Comparison of ENCODE assay signal across 21 cellular contexts in the genomic region with DNA sequence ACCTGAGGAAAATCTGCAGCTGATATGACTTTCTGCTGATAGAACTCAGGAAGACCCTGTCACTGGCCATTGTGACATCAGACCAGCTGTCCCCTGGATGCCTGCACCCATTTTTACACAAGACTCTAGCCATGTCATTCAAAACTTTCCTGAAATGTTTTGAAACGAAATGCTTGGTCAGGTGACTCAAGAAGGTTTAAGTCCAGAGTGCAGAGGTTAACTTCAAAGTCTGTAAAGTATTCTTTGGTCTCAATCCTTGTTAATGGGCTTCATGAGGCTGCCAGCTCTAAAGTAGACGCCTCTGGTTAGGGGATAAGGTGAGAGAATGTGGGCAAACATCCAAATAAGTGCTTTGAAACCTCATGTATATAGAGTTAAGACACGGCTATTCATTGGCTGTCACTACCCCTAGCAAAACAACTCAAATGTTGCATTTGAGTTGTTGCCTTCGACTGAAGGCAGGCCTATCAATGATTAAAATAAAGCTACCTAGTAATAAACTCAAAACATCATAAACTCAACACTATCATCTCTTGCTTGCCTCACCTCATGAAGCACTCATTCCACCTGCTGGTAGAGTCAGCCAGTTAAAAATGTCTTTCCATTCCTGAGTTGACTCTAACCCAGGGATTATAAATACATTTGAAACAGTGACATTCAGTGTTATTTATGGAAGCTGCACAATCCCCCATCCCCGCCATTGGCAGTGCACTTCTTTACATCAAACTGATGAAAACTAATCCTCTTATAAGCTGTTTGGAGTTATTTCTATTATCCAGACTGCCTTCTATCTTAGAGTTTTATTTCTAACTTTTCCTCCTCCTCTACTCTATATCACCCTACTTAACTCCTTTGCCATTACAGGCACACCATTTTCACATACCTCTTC. TPM values are rescaled to one million over a fixed set of nuclear protein-coding genes. Genes with fewer than 3 reads are reported as not detected.
DNase-seq lines count a peak whose midpoint lies in the region; ATAC-seq and TF ChIP-seq lines count a peak whose summit lies in the region.
"Had no signal": no experiment of that assay in that cellular context is flagged by ENCODE, and none has a peak within 500 bp of the region (broad histone marks: within the 10 kb centered on the region; RNA-seq: fewer than 3 reads in every experiment).

No MANE protein-coding gene starts in this region.

- H4K20me1 ChIP-seq in OCI-LY3 (ENCODE audit: insufficient read depth, low read length): no peaks in the 10 kb centered on the region

- in situ Hi-C loops in brain microvascular endothelial cell (cut with HindIII; ENCODE audit: low pct_ligation_motif_present, low sequenced_read_pairs): no loop called here

- no peak overlapping the region for H3K27ac ChIP-seq in OCI-LY3 (ENCODE audit: low read length)
- H3K27ac ChIP-seq in foreskin keratinocyte: no peak overlapping the region
- H3K27ac ChIP-seq in brain microvascular endothelial cell: no peak overlapping the region
- H3K27ac ChIP-seq: cardiac muscle cell, left ventricle myocardium inferior, right atrium auricular region, SJSA1 had no signal

- H3K4me1 ChIP-seq in Caco-2: peaks cover 53% of the 10 kb centered on the region
- H3K4me1 ChIP-seq in OCI-LY3 (ENCODE audit: low read length): peaks cover 5% of the 10 kb centered on the region; the same call in 1 of the 2 replicates
- no peaks in the 10 kb centered on the region for H3K4me1 ChIP-seq in foreskin keratinocyte

- H3K4me3 ChIP-seq in Caco-2 (ENCODE audit: low read depth, low read length) (peak overlapping the region; percentile 97), OCI-LY3 (ENCODE audit: low read length) (no peak overlapping the region), brain microvascular endothelial cell (ENCODE audit: low read depth, low read length) (no peak overlapping the region)

- no peak overlapping the region for H3K4me2 ChIP-seq in OCI-LY3 (ENCODE audit: low read length)

- no peaks in the 10 kb centered on the region for H3K36me3 ChIP-seq in Caco-2 (ENCODE audit: control insufficient read depth, insufficient read depth, low read length)
- H3K36me3 ChIP-seq in OCI-LY3 (replicated peaks; ENCODE audit: low read depth, low read length): no peaks in the 10 kb centered on the region
- no peaks in the 10 kb centered on the region for H3K36me3 ChIP-seq in brain microvascular endothelial cell (replicated peaks)
- H3K36me3 ChIP-seq: cardiac muscle cell, left ventricle myocardium inferior, right atrium auricular region, SJSA1 had no signal

- peak; percentile 41 to 58 for DNase-seq in Caco-2
- DNase-seq in foreskin keratinocyte: no peak
- no peak for DNase-seq in neural crest cell (ENCODE audit: low read depth, low spot score)
- DNase-seq in brain microvascular endothelial cell: no peak
- no peak for DNase-seq in NOMO-1 treated with DMSO at 0.1 percent for 48 hours (lab: John Stamatoyannopoulos, UW; ENCODE audit: unreplicated experiment)
- DNase-seq in NCI-H2107 treated with DMSO at 0.1 percent for 48 hours (lab: John Stamatoyannopoulos, UW; ENCODE audit: unreplicated experiment): no peak
- DNase-seq: activated naive CD8-positive, alpha-beta T cell treated with anti-CD3 and anti-CD28 coated beads, Interleukin-2, amount 10 ng/mL, durations not matched to agents 7 days and 5 days; effector CD4-positive, alpha-beta T cell; HCEC 1CT; left ventricle myocardium inferior; MM.1S; NCI-H1930; OCI-M1; T1000 had no signal

- H3K9me3 Mint-ChIP-seq in Caco-2 (ENCODE audit: unreplicated experiment) (no peaks in the 10 kb centered on the region), neural crest cell (no peaks in the 10 kb centered on the region)
- H3K9me3 Mint-ChIP-seq: activated CD4-positive, alpha-beta T cell treated with anti-CD3 and anti-CD28 coated beads, Interleukin-2, amount 10 ng/mL, durations not matched to agents 24 days and 14 days; activated naive CD8-positive, alpha-beta T cell treated with anti-CD3 and anti-CD28 coated beads, Interleukin-2, amount 10 ng/mL, durations not matched to agents 7 days and 5 days had no signal

- H2AFZ ChIP-seq in OCI-LY3 (ENCODE audit: low read depth, low read length): no peak overlapping the region

- H3K27me3 ChIP-seq in Caco-2 (replicated peaks; ENCODE audit: control insufficient read depth, insufficient read depth, low read length): no peaks in the 10 kb centered on the region
- H3K27me3 ChIP-seq in OCI-LY3 (ENCODE audit: low read depth, low read length): peaks cover 40% of the 10 kb centered on the region
- peaks cover 53% of the 10 kb centered on the region for H3K27me3 ChIP-seq in foreskin keratinocyte
- H3K27me3 ChIP-seq in brain microvascular endothelial cell (replicated peaks): no peaks in the 10 kb centered on the region
- H3K27me3 ChIP-seq: cardiac muscle cell, right atrium auricular region, SJSA1 had no signal

- TF ChIP-seq CTCF in Caco-2 (IDR thresholded peaks at IDR 0.05; ENCODE audit: insufficient read depth in 1 of 2, low read depth in 1 of 2, low read length in 1 of 2, severe bottlenecking in 1 of 2, unreplicated experiment in 1 of 2) (no peak), OCI-LY3 (IDR thresholded peaks at IDR 0.05; ENCODE audit: low read depth, low read length) (peak; percentile 23), foreskin keratinocyte (conservative IDR thresholded peaks at IDR 0.05) (peak; percentile 33), neural crest cell (conservative IDR thresholded peaks at IDR 0.05) (no peak), brain microvascular endothelial cell (IDR thresholded peaks at IDR 0.05; ENCODE audit: low read depth, low read length, missing control alignments) (no peak)

- CTCF ChIA-PET in Caco-2 (lab: Charles Lee): interaction anchor here (0.9 to 1.2 kb wide), 4 partner anchors 19 to 112 kb away, joined by 3 to 7 read pairs (median 4); partner anchors contain the start of gene RABIF

- no TSS peak for BruUV-seq in Caco-2 (replicated peaks; lab: Mats Ljungman, UMichigan)

- H3K9me3 ChIP-seq in Caco-2: no peaks in the 10 kb centered on the region
- no peaks in the 10 kb centered on the region for H3K9me3 ChIP-seq in OCI-LY3 (ENCODE audit: insufficient read depth, low read length)
- H3K9me3 ChIP-seq: left ventricle myocardium inferior, right atrium auricular region, SJSA1 had no signal

- peaks cover 28% of the 10 kb centered on the region for H3K4me1 Mint-ChIP-seq in Caco-2 (ENCODE audit: low read depth, unreplicated experiment)
- peaks cover 18% of the 10 kb centered on the region for H3K4me1 Mint-ChIP-seq in neural crest cell

- POLR2A ChIA-PET in Caco-2 (lab: Charles Lee): interaction anchor here (0.6 to 1.7 kb wide), 4 partner anchors 26 to 853 kb away, joined by 3 to 7 read pairs (median 3); partner anchors contain the start of genes ELF3, RABIF and TMEM183A

- H3K27me3 Mint-ChIP-seq in Caco-2 (ENCODE audit: insufficient read depth, unreplicated experiment): no peaks in the 10 kb centered on the region
- H3K27me3 Mint-ChIP-seq in neural crest cell (ENCODE audit: low read depth): no peaks in the 10 kb centered on the region

- H3K36me3 Mint-ChIP-seq in Caco-2 (ENCODE audit: insufficient read depth, unreplicated experiment): peaks cover 34% of the 10 kb centered on the region
- peaks cover under 1% of the 10 kb centered on the region for H3K36me3 Mint-ChIP-seq in neural crest cell (ENCODE audit: low read depth)

- ATAC-seq in foreskin keratinocyte (no peak), HG03025 (IDR thresholded peaks at IDR 0.05; ENCODE audit: low FRiP score, unreplicated experiment) (no peak)

- intact Hi-C loops in Caco-2 (cut with micrococcal nuclease; ENCODE audit: unreplicated experiment): loop anchor here (5.0 kb wide), 2 partner anchors 111 to 134 kb away; no protein-coding TSS in a partner anchor

- no peaks in the 10 kb centered on the region for H3K79me2 ChIP-seq in OCI-LY3 (ENCODE audit: low read length)

- H3K27ac Mint-ChIP-seq in Caco-2 (ENCODE audit: unreplicated experiment) (peak overlapping the region; percentile 95), neural crest cell (ENCODE audit: unreplicated experiment) (no peak overlapping the region)
- H3K27ac Mint-ChIP-seq: activated CD4-positive, alpha-beta T cell treated with anti-CD3 and anti-CD28 coated beads, Interleukin-2, amount 10 ng/mL, durations not matched to agents 24 days and 14 days; activated naive CD8-positive, alpha-beta T cell treated with anti-CD3 and anti-CD28 coated beads, Interleukin-2, amount 10 ng/mL, durations not matched to agents 7 days and 5 days had no signal

- peak overlapping the region; percentile 97 for H3K4me3 Mint-ChIP-seq in Caco-2 (ENCODE audit: unreplicated experiment)
- H3K4me3 Mint-ChIP-seq in neural crest cell: peak overlapping the region; percentile 99

- H3K9ac ChIP-seq in OCI-LY3 (ENCODE audit: low read length): no peak overlapping the region

RNA-seq across cellular contexts. Expression of gene RABIF, which starts 26.0 kb away (rescaled TPM):
- 9.2 and 9.6 TPM in 2 replicates for total RNA-seq in Caco-2 (2022)
- 9.4 and 9.6 TPM in 2 replicates for total RNA-seq in foreskin keratinocyte
- polyA plus RNA-seq in foreskin keratinocyte: 11.1 and 11.3 TPM in 2 replicates
- 13.5 and 14.1 TPM in 2 replicates for total RNA-seq in neural crest cell

RNA-seq across cellular contexts. Expression of gene PCAT6, which starts 52.2 kb away (rescaled TPM):
- 1.4 TPM in 1 of 2 replicates, not detected in the other for total RNA-seq in Caco-2 (2022)
- total RNA-seq in foreskin keratinocyte: 0.67 and 1.5 TPM in 2 replicates
- 2.0 and 3.1 TPM in 2 replicates for polyA plus RNA-seq in foreskin keratinocyte
- total RNA-seq in neural crest cell: 4.5 and 5.7 TPM in 2 replicates
- total RNA-seq: HT1080, right atrium auricular region, SJSA1 had no signal

RNA-seq across cellular contexts. Expression of gene KDM5B, which starts 54.7 kb away (rescaled TPM):
- 62.7 and 67.5 TPM in 2 replicates for total RNA-seq in Caco-2 (2022)
- 47.9 and 57.2 TPM in 2 replicates for total RNA-seq in foreskin keratinocyte
- 18.1 and 18.8 TPM in 2 replicates for polyA plus RNA-seq in foreskin keratinocyte
- 158 TPM in 2 replicates for total RNA-seq in neural crest cell

Comparison
In these comparisons a context has a peak if more than half of its experiments do, and no peak if none do; other contexts are left out.
1. DNase-seq: peak in Caco-2 (2 of 2); none in foreskin keratinocyte (0 of 2), neural crest cell (single experiment), brain microvascular endothelial cell (single experiment), NOMO-1 treated with DMSO at 0.1 percent for 48 hours (single experiment) and NCI-H2107 treated with DMSO at 0.1 percent for 48 hours (single experiment).
2. CTCF ChIP-seq: peak in OCI-LY3 (single experiment) and foreskin keratinocyte (single experiment); none in Caco-2 (0 of 2), neural crest cell (single experiment) and brain microvascular endothelial cell (single experiment).